ENCODE assay signal across 22 cellular contexts in the genomic region with DNA sequence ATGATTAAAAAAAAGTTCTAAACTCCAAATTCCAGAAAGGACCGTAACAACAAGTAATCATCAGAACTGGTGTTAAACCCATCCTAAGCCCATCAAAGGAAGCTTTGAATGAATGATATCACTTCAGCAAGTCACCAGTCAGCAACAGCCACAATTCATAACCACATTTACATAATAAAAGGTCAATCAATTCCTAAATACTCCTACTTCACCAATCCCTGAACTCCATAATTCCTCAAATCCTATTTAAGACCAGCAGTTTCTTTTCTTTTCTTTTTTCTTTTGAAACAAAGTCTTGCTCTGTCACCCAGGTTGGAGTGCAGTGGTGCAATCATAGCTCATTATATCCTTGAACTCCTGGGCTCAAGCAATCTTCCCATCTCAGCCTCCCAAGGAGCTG. TPM values are rescaled to one million over a fixed set of nuclear protein-coding genes. Genes with fewer than 3 reads are reported as not detected.
DNase-seq lines count a peak whose midpoint lies in the region; ATAC-seq, FAIRE-seq and TF ChIP-seq lines count a peak whose summit lies in the region.
"Had no signal": no experiment of that assay in that cellular context is flagged by ENCODE, and none has a peak within 500 bp of the region (broad histone marks: within the 10 kb centered on the region; RNA-seq: fewer than 3 reads in every experiment).

No MANE protein-coding gene starts in this region.

- 100% methylated on average over 1 of the region's 1 CpG for WGBS in GM12878 (ENCODE audit: insufficient coverage, insufficient replicate concordance, low lambda C conversion rate, missing lambda C conversion rate)

- H3K4me1 ChIP-seq in GM23338 (ENCODE audit: insufficient read depth) (no peaks in the 10 kb centered on the region), GM12878 (ENCODE audit: control insufficient read depth, insufficient read depth, low read length) (no peaks in the 10 kb centered on the region)
- H3K4me1 ChIP-seq: BE2C, BLaER1, Caco-2 had no signal

- no peak for TF ChIP-seq EP300 in GM12878 (IDR thresholded peaks at IDR 0.05; ENCODE audit: borderline replicate concordance in 1 of 2, control insufficient read depth in 1 of 2, low read depth in 2 of 2, low read length in 2 of 2)

- H3K4me1 Mint-ChIP-seq in GM23338, result peaks cover 6% of the 10 kb centered on the region; the same call in 2 of the 3 replicates
- H3K4me1 Mint-ChIP-seq: CD14-positive monocyte had no signal

- H3K36me3 ChIP-seq in GM23338 (ENCODE audit: insufficient read depth), result peaks cover 4% of the 10 kb centered on the region; the same call in 1 of the 2 replicates
- H3K36me3 ChIP-seq in GM12878 (ENCODE audit: control insufficient read depth in 2 of 2, insufficient read depth in 2 of 2, low read length in 1 of 2), result no peaks in the 10 kb centered on the region
- H3K36me3 ChIP-seq: BE2C had no signal

- FAIRE-seq in GM12878 (lab: Jason Lieb, UNC), result peak; percentile 47
- FAIRE-seq: A204.1, D721Med, G401.6, GM12892, GM19239 had no signal

- H3K27me3 ChIP-seq in GM23338 (ENCODE audit: insufficient read depth) (no peaks in the 10 kb centered on the region), GM12878 (replicated peaks in 1 of 2; ENCODE audit: control insufficient read depth in 2 of 2, insufficient read depth in 2 of 2, low read length in 1 of 2) (no peaks in the 10 kb centered on the region)
- H3K27me3 ChIP-seq: BE2C, BLaER1 had no signal

- H3K4me2 ChIP-seq in GM23338, result no peak overlapping the region
- H3K4me2 ChIP-seq in GM12878 (ENCODE audit: control insufficient read depth, insufficient read depth), result no peak overlapping the region
- H3K4me2 ChIP-seq: BLaER1 had no signal

- in situ Hi-C loops in GM12878 (cut with MboI), result no loop called here

- no peaks in the 10 kb centered on the region for H3K27me3 Mint-ChIP-seq in GM23338 (ENCODE audit: insufficient read depth, low read depth, poor library complexity)
- H3K27me3 Mint-ChIP-seq: CD4-positive, alpha-beta memory T cell; CD4-positive, CD25-positive, alpha-beta regulatory T cell had no signal

- no peak overlapping the region for H3K9ac ChIP-seq in GM12878 (ENCODE audit: control insufficient read depth, insufficient read depth, low read length)
- H3K9ac ChIP-seq: BLaER1 had no signal

- no peaks in the 10 kb centered on the region for H3K9me2 ChIP-seq in GM23338 (ENCODE audit: insufficient read depth)

- H3K79me2 ChIP-seq in GM23338 (replicated peaks; ENCODE audit: insufficient read depth) (peaks cover 8% of the 10 kb centered on the region), GM12878 (ENCODE audit: control insufficient read depth, insufficient read depth, low read length) (no peaks in the 10 kb centered on the region)

- H3K4me3 Mint-ChIP-seq in GM23338, result no peak overlapping the region
- H3K4me3 Mint-ChIP-seq: CD14-positive monocyte; CD4-positive, alpha-beta memory T cell; CD4-positive, CD25-positive, alpha-beta regulatory T cell had no signal

- H4K20me1 ChIP-seq in GM23338 (replicated peaks; ENCODE audit: insufficient read depth) (no peaks in the 10 kb centered on the region), GM12878 (ENCODE audit: control insufficient read depth, insufficient read depth) (no peaks in the 10 kb centered on the region)

- no peak for TF ChIP-seq POLR2A in GM12878 (IDR thresholded peaks at IDR 0.05; ENCODE audit: low read depth, low read length)

- TF ChIP-seq CTCF in GM23338 (conservative IDR thresholded peaks at IDR 0.05; ENCODE audit: low read depth in 2 of 2), result no peak
- no peak for TF ChIP-seq CTCF in VCaP (conservative IDR thresholded peaks at IDR 0.05)
- TF ChIP-seq CTCF in GM12878 (IDR thresholded peaks at IDR 0.05 in 2 of 3, conservative IDR thresholded peaks at IDR 0.05 in 1 of 3; ENCODE audit: control insufficient read depth in 2 of 3, extremely low read depth in 1 of 3, insufficient read depth in 1 of 3, low read depth in 3 of 3, low read length in 3 of 3), result no peak

- peak overlapping the region; percentile 23; the same call in 1 of the 2 replicates for H3K27ac ChIP-seq in GM23338 (ENCODE audit: low read depth)
- peak overlapping the region; percentile 45 for H3K27ac ChIP-seq in VCaP
- H3K27ac ChIP-seq in GM12878 (ENCODE audit: control insufficient read depth, insufficient read depth), result no peak overlapping the region
- H3K27ac ChIP-seq: BLaER1 had no signal

- DNase-seq in GM23338 (ENCODE audit: low spot score) (no peak), GM12878 (ENCODE audit: low read depth, low spot score) (no peak), NCI-H2196 treated with DMSO at 0.1 percent for 48 hours (lab: John Stamatoyannopoulos, UW; ENCODE audit: unreplicated experiment) (no peak)
- DNase-seq: 8988T; ACHN; BE2C; Caco-2; Calu3; CD4-positive, alpha-beta memory T cell; CD4-positive, CD25-positive, alpha-beta regulatory T cell; GF-D8 had no signal

- peaks cover 5% of the 10 kb centered on the region for H3K36me3 Mint-ChIP-seq in GM23338 (ENCODE audit: low read depth)

- H3F3A ChIP-seq in GM23338 (replicated peaks; ENCODE audit: low read depth), result no peaks in the 10 kb centered on the region

- no TSS peak for BruUV-seq in GM12878 (replicated peaks; lab: Mats Ljungman, UMichigan)

- SMC1A ChIA-PET in GM12878 (lab: Charles Lee; ENCODE audit: uncharacterized antibody, unreplicated experiment), result no interaction called here

- no peak overlapping the region for H3K27ac Mint-ChIP-seq in GM23338
- H3K27ac Mint-ChIP-seq: CD14-positive monocyte; CD4-positive, alpha-beta memory T cell had no signal

- intact Hi-C loops in GM12878 (cut with micrococcal nuclease; ENCODE audit: unreplicated experiment), result no loop called here

- RAD21 ChIA-PET in GM12878 (lab: Charles Lee; ENCODE audit: unreplicated experiment), result no interaction called here

- CTCF ChIA-PET in GM12878 (lab: Yijun Ruan, JAX), result interaction anchor here (0.6 kb wide), 3 partner anchors 116 to 669 kb away, joined by 3 to 5 read pairs (median 4); no protein-coding TSS in a partner anchor

- H2AFZ ChIP-seq in GM23338 (no peak overlapping the region), GM12878 (ENCODE audit: control insufficient read depth, low read depth, low read length) (no peak overlapping the region)

- ATAC-seq in GM23338, result no peak
- ATAC-seq in GM12878, result no peak
- ATAC-seq in HG03196 (IDR thresholded peaks at IDR 0.05; ENCODE audit: unreplicated experiment), result no peak
- ATAC-seq in activated CD4-positive, CD25-positive, alpha-beta regulatory T cell treated with anti-CD3 and anti-CD28 coated beads, Interleukin-2, amount 50 U/mL, for 24 hours, result no peak
- no peak for ATAC-seq in GM21528 (IDR thresholded peaks at IDR 0.05; ENCODE audit: low FRiP score, unreplicated experiment)

- POLR2A ChIA-PET in GM12878 (lab: Charles Lee), result no interaction called here

- no peak for TF ChIP-seq RAD21 in GM12878 (IDR thresholded peaks at IDR 0.05; ENCODE audit: insufficient read depth, low read depth, low read length)

- H3K9me3 ChIP-seq in GM12878 (replicated peaks; ENCODE audit: control insufficient read depth, insufficient read depth, low read length), result no peaks in the 10 kb centered on the region; the same call in 2 of the 3 replicates
- H3K9me3 ChIP-seq: BE2C had no signal

- no peak overlapping the region for H3K4me3 ChIP-seq in GM23338
- no peak overlapping the region for H3K4me3 ChIP-seq in GM12878
- H3K4me3 ChIP-seq: BLaER1 had no signal

- peaks cover 13% of the 10 kb centered on the region for H3K9me3 Mint-ChIP-seq in GM23338

TF ChIP-seq in GM12878, 131 proteins besides CTCF, POLR2A, EP300 and RAD21 (continues in another document):
- TF ChIP-seq, protein P1, sequence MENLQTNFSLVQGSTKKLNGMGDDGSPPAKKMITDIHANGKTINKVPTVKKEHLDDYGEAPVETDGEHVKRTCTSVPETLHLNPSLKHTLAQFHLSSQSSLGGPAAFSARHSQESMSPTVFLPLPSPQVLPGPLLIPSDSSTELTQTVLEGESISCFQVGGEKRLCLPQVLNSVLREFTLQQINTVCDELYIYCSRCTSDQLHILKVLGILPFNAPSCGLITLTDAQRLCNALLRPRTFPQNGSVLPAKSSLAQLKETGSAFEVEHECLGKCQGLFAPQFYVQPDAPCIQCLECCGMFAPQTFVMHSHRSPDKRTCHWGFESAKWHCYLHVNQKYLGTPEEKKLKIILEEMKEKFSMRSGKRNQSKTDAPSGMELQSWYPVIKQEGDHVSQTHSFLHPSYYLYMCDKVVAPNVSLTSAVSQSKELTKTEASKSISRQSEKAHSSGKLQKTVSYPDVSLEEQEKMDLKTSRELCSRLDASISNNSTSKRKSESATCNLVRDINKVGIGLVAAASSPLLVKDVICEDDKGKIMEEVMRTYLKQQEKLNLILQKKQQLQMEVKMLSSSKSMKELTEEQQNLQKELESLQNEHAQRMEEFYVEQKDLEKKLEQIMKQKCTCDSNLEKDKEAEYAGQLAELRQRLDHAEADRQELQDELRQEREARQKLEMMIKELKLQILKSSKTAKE (IDR thresholded peaks at IDR 0.05; ENCODE audit: low read depth, poor library complexity, severe bottlenecking), result no peak
- TF ChIP-seq ESRRA (IDR thresholded peaks at IDR 0.05; ENCODE audit: low read length), result no peak

RNA-seq across cellular contexts. Expression of a gene that starts 40.5 kb away (rescaled TPM):
- 14.3 and 15.9 TPM in 2 replicates for total RNA-seq in GM23338 (2014; rRNA removed; shearing (Covaris generic))
- polyA plus RNA-seq in GM23338 (2016; fragmentation: Nextera tagmentation; extraction: Ambion mirVana) (5.8 and 6.1 TPM in 2 replicates), GM12878 (2011; rRNA removed) (6.2 and 7.6 TPM in 2 replicates), GM12878 (2014; fragmentation: Illumina TruSeq; extraction: Trizol) (3.8 and 4.1 TPM in 2 replicates), GM12878 (2014; fragmentation: Nextera tagmentation; extraction: Ambion mirVana) (under 1 TPM; 0.66 to 0.82 TPM), GM12878 (2014; rRNA removed) (3.2 and 3.9 TPM in 2 replicates), GM12878 (2016; fragmentation: Nextera tagmentation; extraction: Ambion mirVana) (1 to 10 TPM; 3.6 to 4.2 TPM)
- 20.0 and 20.8 TPM in 2 replicates for total RNA-seq in GM12878 (2013; cell fraction: nucleolus; rRNA removed)
- total RNA-seq in GM12878 (2014; rRNA removed) (3.1 and 4.9 TPM in 2 replicates), GM12878 (2014; rRNA removed; fragmentation: Illumina TruSeq; extraction: Trizol) (4.4 and 4.8 TPM in 2 replicates), GM12878 (2021) (9.1 and 9.7 TPM in 2 replicates)
- 1.7 TPM for polyA plus RNA-seq in GM12878 (2011; ENCODE audit: low read depth)
- 2.7 and 3.4 TPM in 2 replicates for polyA plus RNA-seq in GM12878 (2011; cell fraction: cytosol; rRNA removed)
- polyA plus RNA-seq in GM12878 (2011; cell fraction: nucleus; rRNA removed), result 7.9 and 8.6 TPM in 2 replicates
- 2.5 and 3.3 TPM in 2 replicates for polyA plus RNA-seq in GM12878 (2012)
- 8.7 and 12.4 TPM in 2 replicates for polyA minus RNA-seq in GM12878 (2011; rRNA and poly(A)+ RNA removed)
- 3.3 and 3.6 TPM in 2 replicates for polyA minus RNA-seq in GM12878 (2011; cell fraction: cytosol; rRNA and poly(A)+ RNA removed)
- polyA minus RNA-seq in GM12878 (2011; cell fraction: nucleus; rRNA and poly(A)+ RNA removed), result 4.2 and 8.0 TPM in 2 replicates
